ENCODE assay signal across 1 cellular context in the genomic region with DNA sequence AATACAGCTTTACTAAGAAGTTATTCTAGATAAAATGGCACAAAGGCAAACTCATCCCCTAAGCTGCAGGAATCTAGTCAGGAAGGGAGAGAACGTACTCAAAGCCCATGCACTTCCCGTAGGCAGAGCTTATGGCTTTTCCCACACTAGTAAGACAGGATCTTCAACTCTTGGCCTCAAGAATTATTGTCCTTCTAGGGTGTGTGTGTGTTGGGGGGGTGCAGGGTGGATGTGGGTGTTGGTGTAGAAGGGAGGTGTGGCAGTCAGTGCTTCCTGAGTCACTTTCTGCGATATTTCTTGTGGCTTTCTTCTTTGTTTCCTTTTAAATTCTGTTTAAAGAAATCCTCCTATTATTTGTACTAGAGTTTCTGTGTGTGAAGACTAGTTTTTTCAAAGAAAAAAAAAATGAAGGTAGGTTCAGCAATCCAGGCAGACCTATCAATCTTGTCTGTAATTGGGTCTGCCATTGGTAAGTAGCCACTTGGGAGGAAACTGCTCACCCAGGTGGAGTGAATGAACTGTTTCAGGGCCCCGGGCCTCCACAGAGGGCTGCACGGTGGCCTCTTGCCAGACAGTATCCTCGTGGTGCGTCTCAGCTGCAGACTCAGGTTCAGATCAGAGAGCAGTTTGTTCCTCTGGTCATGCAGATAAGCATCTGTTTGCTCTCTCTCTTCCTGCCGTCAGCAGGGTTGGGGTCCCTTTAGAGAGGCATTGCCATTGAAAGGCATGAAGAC.
TF ChIP-seq lines count a peak whose summit lies in the region.

No MANE protein-coding gene starts in this region.

TF ChIP-seq in HepG2, 621 proteins besides CTCF, POLR2A, EP300 and RAD21 (continued from another document):
- TF ChIP-seq ZNF235 (CRISPR knock-in tag; IDR thresholded peaks at IDR 0.05; ENCODE audit: borderline replicate concordance) (no peak), ZSCAN22 (CRISPR knock-in tag; IDR thresholded peaks at IDR 0.05) (no peak), ZNF724P (CRISPR knock-in tag; IDR thresholded peaks at IDR 0.05; ENCODE audit: borderline replicate concordance) (no peak), SP5 (CRISPR knock-in tag; IDR thresholded peaks at IDR 0.05; ENCODE audit: borderline replicate concordance, low read depth) (no peak), ZBTB38 (CRISPR knock-in tag; IDR thresholded peaks at IDR 0.05) (no peak), MED8 (CRISPR knock-in tag; IDR thresholded peaks at IDR 0.05; ENCODE audit: insufficient replicate concordance) (no peak), RFXAP (CRISPR knock-in tag; IDR thresholded peaks at IDR 0.05; ENCODE audit: borderline replicate concordance) (no peak), KAT8 (CRISPR knock-in tag; IDR thresholded peaks at IDR 0.05) (no peak), REXO4 (CRISPR knock-in tag; IDR thresholded peaks at IDR 0.05; ENCODE audit: borderline replicate concordance) (no peak)
- TF ChIP-seq, protein P1, sequence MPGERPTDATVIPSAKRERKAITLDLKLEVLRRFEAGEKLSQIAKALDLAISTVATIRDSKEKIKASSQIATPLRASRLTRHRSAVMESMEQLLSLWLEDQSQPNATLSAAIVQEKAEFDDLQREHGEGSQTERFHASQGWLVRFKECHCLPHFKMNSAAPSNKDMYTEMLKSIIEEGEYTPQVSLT (CRISPR knock-in tag; IDR thresholded peaks at IDR 0.05; ENCODE audit: borderline replicate concordance, low read depth), result no peak
TF ChIP-seq in HepG2: peak in this region for 0.
